1 cellular context compared by ENCODE assay signal in the genomic region with DNA sequence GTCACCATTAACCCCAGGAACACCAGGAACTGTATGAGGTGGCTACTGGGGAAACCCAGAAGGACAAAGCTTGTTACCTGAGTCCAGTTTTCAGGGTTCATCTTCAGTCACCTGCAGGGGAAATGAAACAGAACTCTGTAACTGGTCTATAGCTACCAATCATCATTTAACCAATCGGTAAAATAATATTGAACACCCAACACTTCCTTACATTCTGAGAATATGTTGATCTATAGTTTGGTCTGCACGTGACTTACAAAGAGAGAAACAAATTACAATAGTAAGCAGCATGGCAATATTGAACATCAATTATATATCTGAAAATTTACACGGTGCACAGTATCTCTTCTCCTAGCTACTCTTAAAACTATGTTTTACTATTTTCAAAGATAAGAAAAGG.
TF ChIP-seq lines count a peak whose summit lies in the region.

A gene with protein sequence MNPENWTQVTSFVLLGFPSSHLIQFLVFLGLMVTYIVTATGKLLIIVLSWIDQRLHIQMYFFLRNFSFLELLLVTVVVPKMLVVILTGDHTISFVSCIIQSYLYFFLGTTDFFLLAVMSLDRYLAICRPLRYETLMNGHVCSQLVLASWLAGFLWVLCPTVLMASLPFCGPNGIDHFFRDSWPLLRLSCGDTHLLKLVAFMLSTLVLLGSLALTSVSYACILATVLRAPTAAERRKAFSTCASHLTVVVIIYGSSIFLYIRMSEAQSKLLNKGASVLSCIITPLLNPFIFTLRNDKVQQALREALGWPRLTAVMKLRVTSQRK (minus strand): TSS at position 101 of the 400 bp plus-strand sequence. CDS start 0 bp downstream, at position 101.

TF ChIP-seq in IMR-90, 13 proteins besides CTCF, POLR2A, EP300 and RAD21 (continued from another document):
- TF ChIP-seq, protein P1, sequence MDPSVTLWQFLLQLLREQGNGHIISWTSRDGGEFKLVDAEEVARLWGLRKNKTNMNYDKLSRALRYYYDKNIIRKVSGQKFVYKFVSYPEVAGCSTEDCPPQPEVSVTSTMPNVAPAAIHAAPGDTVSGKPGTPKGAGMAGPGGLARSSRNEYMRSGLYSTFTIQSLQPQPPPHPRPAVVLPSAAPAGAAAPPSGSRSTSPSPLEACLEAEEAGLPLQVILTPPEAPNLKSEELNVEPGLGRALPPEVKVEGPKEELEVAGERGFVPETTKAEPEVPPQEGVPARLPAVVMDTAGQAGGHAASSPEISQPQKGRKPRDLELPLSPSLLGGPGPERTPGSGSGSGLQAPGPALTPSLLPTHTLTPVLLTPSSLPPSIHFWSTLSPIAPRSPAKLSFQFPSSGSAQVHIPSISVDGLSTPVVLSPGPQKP (IDR thresholded peaks at IDR 0.05; ENCODE audit: borderline replicate concordance, low read depth, low read length): no peak
- TF ChIP-seq CEBPB (IDR thresholded peaks at IDR 0.05; ENCODE audit: low read depth, low read length) (no peak), NFE2L2 (IDR thresholded peaks at IDR 0.05; ENCODE audit: low read depth, low read length) (no peak), MXI1 (IDR thresholded peaks at IDR 0.05; ENCODE audit: borderline replicate concordance, low read depth, low read length) (no peak)
